8 cellular contexts compared by ENCODE assay signal in genomic region chrX:153970398-153971123, GRCh38. TPM values are rescaled to one million over a fixed set of nuclear protein-coding genes. Genes with fewer than 3 reads are reported as not detected.
DNase-seq lines count a peak whose midpoint lies in the region; ATAC-seq and TF ChIP-seq lines count a peak whose summit lies in the region.

No MANE protein-coding gene starts in this region.

- intact Hi-C loops in adrenal gland (cut with DNase I) (no loop called here), left ventricle myocardium superior (cut with micrococcal nuclease) (no loop called here), psoas muscle (cut with DNase I) (loop anchor here in 1 of 2 donors (5.0 kb wide), 1 partner anchor 42 kb away; no protein-coding TSS in a partner anchor)

- ATAC-seq in HG02763 (IDR thresholded peaks at IDR 0.05; ENCODE audit: unreplicated experiment), result peak; percentile 6
- ATAC-seq in left ventricle myocardium superior, result peak; percentile 29
- ATAC-seq in psoas muscle, result peak; percentile 7 to 29 (median 14)
- no peak for ATAC-seq in HG02981 (IDR thresholded peaks at IDR 0.05; ENCODE audit: unreplicated experiment)

- H3K4me1 ChIP-seq in adrenal gland (replicated peaks in 1 of 2) (peaks cover 24 to 58% of the 10 kb centered on the region in 2 donors), psoas muscle (peaks cover 45% of the 10 kb centered on the region)

- H3K36me3 ChIP-seq in adrenal gland (replicated peaks in 1 of 2) (no peaks in the 10 kb centered on the region), psoas muscle (ENCODE audit: insufficient read depth in 1 of 2, low read depth in 1 of 2) (no peaks in the 10 kb centered on the region)

- H3K9me3 ChIP-seq in adrenal gland (replicated peaks in 1 of 3) (no peaks in the 10 kb centered on the region), psoas muscle (no peaks in the 10 kb centered on the region)

- peak overlapping the region; percentile 93 to 99 (median 98) for H3K27ac ChIP-seq in adrenal gland
- peak overlapping the region; percentile 97 for H3K27ac ChIP-seq in psoas muscle

- peak overlapping the region; percentile 73 to 86 (median 80) for H3K4me3 ChIP-seq in adrenal gland
- peak overlapping the region; percentile 80 for H3K4me3 ChIP-seq in psoas muscle

- DNase-seq in NCI-H1092 treated with DMSO at 0.1 percent for 48 hours (lab: John Stamatoyannopoulos, UW) (peak; percentile 34), NCI-H1092 (lab: John Stamatoyannopoulos, UW) (no peak), NCI-H510A treated with DMSO at 0.1 percent for 48 hours (lab: John Stamatoyannopoulos, UW) (peak; percentile 41), adrenal gland (peak; percentile 65 to 82 (median 71)), left ventricle myocardium superior (peak; percentile 50), psoas muscle (peak in 1 of 2 donors; percentile 78)

- H3K27me3 ChIP-seq in adrenal gland, result no peaks in the 10 kb centered on the region
- H3K27me3 ChIP-seq in psoas muscle (ENCODE audit: insufficient read depth in 3 of 3, low read length in 2 of 3), result no peaks in the 10 kb centered on the region

- 0 to 17% (median 6%) methylated on average over 36 to 45 of the region's 47 CpGs; no CpG with 5 or more reads in 1 of the 4 donors for WGBS in adrenal gland, 4 donors
- 0 to 11% (median 0%) methylated on average over 26 to 47 of the region's 47 CpGs for WGBS in psoas muscle, 3 donors

- TF ChIP-seq POLR2A in adrenal gland (IDR thresholded peaks at IDR 0.05), result peak in 1 of 2 donors; percentile 50

- TF ChIP-seq CTCF in adrenal gland (IDR thresholded peaks at IDR 0.05), result no peak
- no peak for TF ChIP-seq CTCF in psoas muscle (IDR thresholded peaks at IDR 0.05)

RNA-seq across cellular contexts. Expression of gene HCFC1, which starts 1.1 kb away (rescaled TPM):
- total RNA-seq in adrenal gland (10 to 100 TPM; 43.8 to 77.1 (median 58.8) TPM), left ventricle myocardium superior (27.0 TPM), psoas muscle (10 to 100 TPM; 29.8 to 50.1 (median 40.0) TPM)
- polyA plus RNA-seq in adrenal gland (10 to 100 TPM; 15.3 to 32.7 (median 19.6) TPM), psoas muscle (10 to 100 TPM; 15.1 to 46.5 (median 25.8) TPM)

RNA-seq across cellular contexts. Expression of gene TMEM187, which starts 2.0 kb away (rescaled TPM):
- 10 to 100 TPM in 7 of 8 donors, 1 to 10 TPM in 1; 5.7 to 29.2 (median 17.1) TPM for total RNA-seq in adrenal gland
- polyA plus RNA-seq in adrenal gland, result 1 to 10 TPM; 4.0 to 6.8 (median 5.3) TPM
- total RNA-seq in left ventricle myocardium superior, result 6.0 TPM
- total RNA-seq in psoas muscle, result 1 to 10 TPM; 3.2 to 7.8 (median 6.8) TPM
- polyA plus RNA-seq in psoas muscle, result 1 to 10 TPM; 2.2 to 6.7 (median 5.2) TPM

RNA-seq across cellular contexts. Expression of gene RENBP, which starts 26.1 kb away (rescaled TPM):
- total RNA-seq in adrenal gland (10 to 100 TPM; 15.5 to 37.4 (median 26.4) TPM), left ventricle myocardium superior (8.9 TPM), psoas muscle (1 to 10 TPM; 2.9 to 4.4 (median 3.6) TPM)
- polyA plus RNA-seq in adrenal gland (10 to 100 TPM in 2 of 3 donors, 1 to 10 TPM in 1; 5.4 to 69.6 (median 27.6) TPM), psoas muscle (1 to 10 TPM in 2 of 3 donors, under 1 TPM in 1; 0.97 to 1.9 (median 1.4) TPM)

RNA-seq across cellular contexts. Expression of gene NAA10, which starts 35.7 kb away (rescaled TPM):
- total RNA-seq in adrenal gland, result 100 to 1,000 TPM in 3 of 8 donors, 10 to 100 TPM in 5; 60.0 to 159 (median 93.6) TPM
- polyA plus RNA-seq in adrenal gland, result 100 to 1,000 TPM; 121 to 287 (median 228) TPM
- total RNA-seq in left ventricle myocardium superior, result 72.2 TPM
- 100 to 1,000 TPM; 105 to 166 (median 115) TPM for total RNA-seq in psoas muscle
- 100 to 1,000 TPM; 168 to 203 (median 193) TPM for polyA plus RNA-seq in psoas muscle

RNA-seq across cellular contexts. Expression of gene ARHGAP4, which starts 44.5 kb away (rescaled TPM):
- total RNA-seq in adrenal gland, result 10 to 100 TPM; 22.7 to 67.8 (median 46.0) TPM
- 100 to 1,000 TPM in 2 of 3 donors, 1 to 10 TPM in 1; 1.5 to 316 (median 118) TPM for polyA plus RNA-seq in adrenal gland
- 10.0 TPM for total RNA-seq in left ventricle myocardium superior
- 1 to 10 TPM; 5.1 to 8.0 (median 6.4) TPM for total RNA-seq in psoas muscle
- 1 to 10 TPM; 5.8 to 7.6 (median 6.8) TPM for polyA plus RNA-seq in psoas muscle
